ENCODE assay signal across 11 cellular contexts in genomic region chr6:51678905-51679620, GRCh38.
DNase-seq lines count a peak whose midpoint lies in the region; ATAC-seq and TF ChIP-seq lines count a peak whose summit lies in the region.
"Had no signal": no experiment of that assay in that cellular context is flagged by ENCODE, and none has a peak within 500 bp of the region (broad histone marks: within the 10 kb centered on the region; RNA-seq: fewer than 3 reads in every experiment).

No MANE protein-coding gene starts in this region.

- peaks cover 7% of the 10 kb centered on the region for H3K4me1 ChIP-seq in foreskin keratinocyte

- H3K4me3 Mint-ChIP-seq in activated CD8-positive, alpha-beta memory T cell treated with anti-CD3 and anti-CD28 coated beads, Interleukin-2, amount 10 ng/mL, durations not matched to agents 7 days and 5 days, result no peak overlapping the region
- H3K4me3 Mint-ChIP-seq in HFFc6, result no peak overlapping the region

- no peaks in the 10 kb centered on the region for H3K4me1 Mint-ChIP-seq in activated CD8-positive, alpha-beta memory T cell treated with anti-CD3 and anti-CD28 coated beads, Interleukin-2, amount 10 ng/mL, durations not matched to agents 7 days and 5 days
- no peaks in the 10 kb centered on the region for H3K4me1 Mint-ChIP-seq in HFFc6 (ENCODE audit: low read depth)

- ATAC-seq in GM18498 (IDR thresholded peaks at IDR 0.05; ENCODE audit: unreplicated experiment) (peak; percentile 80), GM21515 (IDR thresholded peaks at IDR 0.05; ENCODE audit: unreplicated experiment) (peak; percentile 58), HG03439 (IDR thresholded peaks at IDR 0.05; ENCODE audit: unreplicated experiment) (peak; percentile 68), foreskin keratinocyte (peak; percentile 87)
- no peak for ATAC-seq in activated CD8-positive, alpha-beta memory T cell treated with anti-CD3 and anti-CD28 coated beads, Interleukin-2, amount 10 ng/mL, durations not matched to agents 7 days and 5 days

- H3K27ac ChIP-seq in foreskin keratinocyte, result peak overlapping the region; percentile 32
- H3K27ac ChIP-seq: neutrophil had no signal

- H3K4me3 ChIP-seq in H7 (ENCODE audit: insufficient read depth, low read depth, low read length), result no peak overlapping the region

- no peak overlapping the region for H3K27ac Mint-ChIP-seq in activated CD8-positive, alpha-beta memory T cell treated with anti-CD3 and anti-CD28 coated beads, Interleukin-2, amount 10 ng/mL, durations not matched to agents 7 days and 5 days
- H3K27ac Mint-ChIP-seq in HFFc6, result no peak overlapping the region

- DNase-seq in foreskin keratinocyte (peak; percentile 46 to 74), H7 (no peak), GM20000 (ENCODE audit: low spot score) (no peak), HFFc6 (no peak)
- no peak for DNase-seq in activated CD8-positive, alpha-beta memory T cell treated with anti-CD3 and anti-CD28 coated beads, Interleukin-2, amount 10 ng/mL, durations not matched to agents 7 days and 5 days
- DNase-seq: activated CD4-positive, alpha-beta T cell treated with anti-CD3 and anti-CD28 coated beads for 1 hour; glutamatergic neuron had no signal

- H3K27me3 Mint-ChIP-seq in activated CD8-positive, alpha-beta memory T cell treated with anti-CD3 and anti-CD28 coated beads, Interleukin-2, amount 10 ng/mL, durations not matched to agents 7 days and 5 days, result no peaks in the 10 kb centered on the region
- no peaks in the 10 kb centered on the region for H3K27me3 Mint-ChIP-seq in HFFc6 (ENCODE audit: insufficient read depth)

- no peaks in the 10 kb centered on the region for H3K36me3 Mint-ChIP-seq in activated CD8-positive, alpha-beta memory T cell treated with anti-CD3 and anti-CD28 coated beads, Interleukin-2, amount 10 ng/mL, durations not matched to agents 7 days and 5 days
- H3K36me3 Mint-ChIP-seq in HFFc6 (ENCODE audit: low read depth), result no peaks in the 10 kb centered on the region

- H3K9me3 Mint-ChIP-seq in activated CD8-positive, alpha-beta memory T cell treated with anti-CD3 and anti-CD28 coated beads, Interleukin-2, amount 10 ng/mL, durations not matched to agents 7 days and 5 days (ENCODE audit: low read depth), result peaks cover 3% of the 10 kb centered on the region
- H3K9me3 Mint-ChIP-seq in HFFc6, result peaks cover 9% of the 10 kb centered on the region

- no peaks in the 10 kb centered on the region for H3K36me3 ChIP-seq in H7 (replicated peaks; ENCODE audit: control insufficient read depth, insufficient read depth, low read length)
- H3K36me3 ChIP-seq: neutrophil had no signal

- H3K27me3 ChIP-seq in foreskin keratinocyte (no peaks in the 10 kb centered on the region), H7 (ENCODE audit: control insufficient read depth, insufficient read depth, low read length) (no peaks in the 10 kb centered on the region)
- H3K27me3 ChIP-seq: neutrophil had no signal

- TF ChIP-seq CTCF in foreskin keratinocyte (conservative IDR thresholded peaks at IDR 0.05) (no peak), GM20000 (IDR thresholded peaks at IDR 0.05; ENCODE audit: extremely low read depth, missing control alignments) (no peak), HFFc6 (IDR thresholded peaks at IDR 0.05) (no peak)

- CTCF ChIA-PET in activated CD8-positive, alpha-beta memory T cell treated with anti-CD3 and anti-CD28 coated beads, Interleukin-2, amount 10 ng/mL, durations not matched to agents 7 days and 5 days (lab: Charles Lee), result no interaction called here

Comparison
In these comparisons a context has a peak if more than half of its experiments do, and no peak if none do; other contexts are left out.
1. DNase-seq: peak in foreskin keratinocyte (2 of 2); none in activated CD8-positive, alpha-beta memory T cell treated with anti-CD3 and anti-CD28 coated beads, Interleukin-2, amount 10 ng/mL, durations not matched to agents 7 days and 5 days (single experiment), H7 (single experiment), GM20000 (single experiment) and HFFc6 (single experiment).